In the genomic region with DNA sequence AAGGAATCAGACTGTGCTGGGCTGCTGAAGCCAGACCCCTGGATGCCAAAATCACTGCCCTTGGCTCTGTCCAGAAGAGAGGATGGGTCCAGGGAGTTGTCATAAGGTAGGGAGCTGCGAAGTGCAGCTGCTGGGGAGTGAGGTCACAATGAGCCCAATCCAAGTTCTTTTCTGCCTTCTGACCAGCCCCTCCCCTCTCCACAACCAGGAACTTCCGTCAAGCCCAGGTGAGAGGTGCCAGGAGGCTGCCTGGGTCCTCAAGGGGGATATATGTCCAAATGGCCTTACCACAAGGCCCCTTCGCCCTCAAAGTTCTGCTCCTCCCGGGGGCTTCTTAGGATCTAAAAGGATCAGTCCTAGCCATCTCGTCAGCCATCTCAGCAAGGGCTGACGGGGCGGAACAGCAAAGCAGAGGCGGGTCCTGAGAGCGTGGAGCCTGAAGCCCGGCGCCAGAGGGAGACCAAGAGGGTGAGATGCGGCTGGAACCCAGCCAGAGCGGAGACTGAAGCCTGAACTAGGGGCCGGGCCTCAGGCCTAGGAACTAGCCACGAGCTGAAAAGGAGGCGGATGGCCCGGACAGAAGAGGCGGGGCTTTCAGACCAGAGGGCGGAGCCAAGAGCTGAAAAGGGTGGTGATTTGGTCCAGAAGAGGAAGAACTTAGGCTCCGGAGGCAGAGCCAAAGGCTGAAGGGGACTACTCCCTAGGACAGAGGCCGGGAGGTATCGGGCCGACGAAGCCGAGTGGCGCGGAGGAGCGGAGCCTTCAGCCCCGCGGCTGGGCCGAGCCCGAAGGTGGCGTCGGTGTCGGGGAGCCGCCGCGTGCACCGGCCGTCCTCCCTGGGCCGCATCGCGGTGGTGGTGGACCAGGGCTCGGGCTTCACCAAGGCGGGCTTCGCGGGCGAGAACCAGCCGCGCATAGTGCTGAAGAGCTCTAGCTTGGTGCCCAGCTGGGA, we compare ENCODE assay signal across 1 cellular context.
TF ChIP-seq lines count a peak whose summit lies in the region.

ACTL10 (plus strand) TSS at position 651 of the 952 bp plus-strand sequence. CDS start 555 bp downstream, outside the sequence.

TF ChIP-seq in WTC11, 78 proteins besides CTCF, POLR2A, EP300 and RAD21 (continued from another document):
- TF ChIP-seq PREB (CRISPR knock-in tag; IDR thresholded peaks at IDR 0.05; ENCODE audit: borderline replicate concordance): no peak
